3 cellular contexts compared by ENCODE assay signal in the genomic region with DNA sequence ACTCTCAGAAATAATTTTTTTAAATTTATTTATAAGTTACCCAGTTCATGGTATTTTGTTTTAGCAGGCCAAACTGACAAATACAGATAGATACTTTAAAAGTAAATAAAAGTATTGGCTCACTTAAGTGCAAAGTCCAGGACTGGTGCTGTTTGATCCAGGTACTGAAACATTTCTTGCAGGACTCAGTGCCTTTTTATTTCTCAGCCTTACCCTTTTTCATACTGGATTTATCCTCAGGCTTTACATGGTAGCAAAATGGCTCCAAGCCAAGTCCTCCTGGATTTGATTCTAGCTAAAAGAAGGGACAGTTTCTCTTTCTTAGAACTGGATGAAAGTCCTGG.
TF ChIP-seq lines count a peak whose summit lies in the region.

No MANE protein-coding gene starts in this region.

TF ChIP-seq in liver, 16 proteins besides CTCF, POLR2A, EP300 and RAD21:
- TF ChIP-seq REST (IDR thresholded peaks at IDR 0.05) (peak; percentile 52), HNF4A (conservative IDR thresholded peaks at IDR 0.05) (peak; percentile 83 to 90), HNF4G (IDR thresholded peaks at IDR 0.05) (peak; percentile 46), RXRA (IDR thresholded peaks at IDR 0.05) (peak in 1 of 2 donors; percentile 9), SP1 (IDR thresholded peaks at IDR 0.05) (peak; percentile 54), JUND (IDR thresholded peaks at IDR 0.05) (no peak), YY1 (IDR thresholded peaks at IDR 0.05) (peak; percentile 29), NR2F2 (IDR thresholded peaks at IDR 0.05) (no peak), FOXA2 (IDR thresholded peaks at IDR 0.05) (no peak)

TF ChIP-seq in HepG2, 621 proteins besides CTCF, POLR2A, EP300 and RAD21 (continued from another document):
- TF ChIP-seq MLXIP (CRISPR knock-in tag; IDR thresholded peaks at IDR 0.05; ENCODE audit: borderline replicate concordance), result no peak
- TF ChIP-seq, protein P1, sequence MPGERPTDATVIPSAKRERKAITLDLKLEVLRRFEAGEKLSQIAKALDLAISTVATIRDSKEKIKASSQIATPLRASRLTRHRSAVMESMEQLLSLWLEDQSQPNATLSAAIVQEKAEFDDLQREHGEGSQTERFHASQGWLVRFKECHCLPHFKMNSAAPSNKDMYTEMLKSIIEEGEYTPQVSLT (CRISPR knock-in tag; IDR thresholded peaks at IDR 0.05; ENCODE audit: borderline replicate concordance, low read depth), result no peak
- TF ChIP-seq ATF7 (IDR thresholded peaks at IDR 0.05), result no peak
- no peak for TF ChIP-seq ATF7 (CRISPR knock-in tag; IDR thresholded peaks at IDR 0.05)
- TF ChIP-seq RXRB (CRISPR knock-in tag; IDR thresholded peaks at IDR 0.05; ENCODE audit: borderline replicate concordance), result no peak
- TF ChIP-seq, protein P2, sequence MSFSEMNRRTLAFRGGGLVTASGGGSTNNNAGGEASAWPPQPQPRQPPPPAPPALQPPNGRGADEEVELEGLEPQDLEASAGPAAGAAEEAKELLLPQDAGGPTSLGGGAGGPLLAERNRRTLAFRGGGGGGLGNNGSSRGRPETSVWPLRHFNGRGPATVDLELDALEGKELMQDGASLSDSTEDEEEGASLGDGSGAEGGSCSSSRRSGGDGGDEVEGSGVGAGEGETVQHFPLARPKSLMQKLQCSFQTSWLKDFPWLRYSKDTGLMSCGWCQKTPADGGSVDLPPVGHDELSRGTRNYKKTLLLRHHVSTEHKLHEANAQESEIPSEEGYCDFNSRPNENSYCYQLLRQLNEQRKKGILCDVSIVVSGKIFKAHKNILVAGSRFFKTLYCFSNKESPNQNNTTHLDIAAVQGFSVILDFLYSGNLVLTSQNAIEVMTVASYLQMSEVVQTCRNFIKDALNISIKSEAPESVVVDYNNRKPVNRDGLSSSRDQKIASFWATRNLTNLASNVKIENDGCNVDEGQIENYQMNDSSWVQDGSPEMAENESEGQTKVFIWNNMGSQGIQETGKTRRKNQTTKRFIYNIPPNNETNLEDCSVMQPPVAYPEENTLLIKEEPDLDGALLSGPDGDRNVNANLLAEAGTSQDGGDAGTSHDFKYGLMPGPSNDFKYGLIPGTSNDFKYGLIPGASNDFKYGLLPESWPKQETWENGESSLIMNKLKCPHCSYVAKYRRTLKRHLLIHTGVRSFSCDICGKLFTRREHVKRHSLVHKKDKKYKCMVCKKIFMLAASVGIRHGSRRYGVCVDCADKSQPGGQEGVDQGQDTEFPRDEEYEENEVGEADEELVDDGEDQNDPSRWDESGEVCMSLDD (CRISPR knock-in tag; IDR thresholded peaks at IDR 0.05; ENCODE audit: borderline replicate concordance), result no peak
- TF ChIP-seq SOX6 (IDR thresholded peaks at IDR 0.05), result no peak
- no peak for TF ChIP-seq SOX6 (CRISPR knock-in tag; IDR thresholded peaks at IDR 0.05)
- no peak for TF ChIP-seq ZFY (CRISPR knock-in tag; IDR thresholded peaks at IDR 0.05)
- TF ChIP-seq, protein P3, sequence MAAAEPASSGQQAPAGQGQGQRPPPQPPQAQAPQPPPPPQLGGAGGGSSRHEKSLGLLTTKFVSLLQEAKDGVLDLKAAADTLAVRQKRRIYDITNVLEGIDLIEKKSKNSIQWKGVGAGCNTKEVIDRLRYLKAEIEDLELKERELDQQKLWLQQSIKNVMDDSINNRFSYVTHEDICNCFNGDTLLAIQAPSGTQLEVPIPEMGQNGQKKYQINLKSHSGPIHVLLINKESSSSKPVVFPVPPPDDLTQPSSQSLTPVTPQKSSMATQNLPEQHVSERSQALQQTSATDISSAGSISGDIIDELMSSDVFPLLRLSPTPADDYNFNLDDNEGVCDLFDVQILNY (CRISPR knock-in tag; conservative IDR thresholded peaks at IDR 0.05), result no peak
- TF ChIP-seq ZNF354B (CRISPR knock-in tag; IDR thresholded peaks at IDR 0.05), result no peak
- TF ChIP-seq YEATS2 (CRISPR knock-in tag; IDR thresholded peaks at IDR 0.05; ENCODE audit: borderline replicate concordance), result no peak
- TF ChIP-seq, protein P4, sequence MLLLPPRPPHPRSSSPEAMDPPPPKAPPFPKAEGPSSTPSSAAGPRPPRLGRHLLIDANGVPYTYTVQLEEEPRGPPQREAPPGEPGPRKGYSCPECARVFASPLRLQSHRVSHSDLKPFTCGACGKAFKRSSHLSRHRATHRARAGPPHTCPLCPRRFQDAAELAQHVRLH (CRISPR knock-in tag; IDR thresholded peaks at IDR 0.05; ENCODE audit: borderline replicate concordance, low read depth), result no peak
- no peak for TF ChIP-seq HNF4G (IDR thresholded peaks at IDR 0.05; ENCODE audit: borderline replicate concordance, low read depth, low read length)
- TF ChIP-seq HNF4G (CRISPR knock-in tag; IDR thresholded peaks at IDR 0.05; ENCODE audit: borderline replicate concordance, low read depth), result no peak
- TF ChIP-seq FOXJ3 (CRISPR knock-in tag; IDR thresholded peaks at IDR 0.05; ENCODE audit: borderline replicate concordance), result no peak
- TF ChIP-seq REL (CRISPR knock-in tag; conservative IDR thresholded peaks at IDR 0.05), result no peak

TF ChIP-seq in K562, 482 proteins besides CTCF, POLR2A, EP300 and RAD21 (continued from another document):
- TF ChIP-seq, protein P5, sequence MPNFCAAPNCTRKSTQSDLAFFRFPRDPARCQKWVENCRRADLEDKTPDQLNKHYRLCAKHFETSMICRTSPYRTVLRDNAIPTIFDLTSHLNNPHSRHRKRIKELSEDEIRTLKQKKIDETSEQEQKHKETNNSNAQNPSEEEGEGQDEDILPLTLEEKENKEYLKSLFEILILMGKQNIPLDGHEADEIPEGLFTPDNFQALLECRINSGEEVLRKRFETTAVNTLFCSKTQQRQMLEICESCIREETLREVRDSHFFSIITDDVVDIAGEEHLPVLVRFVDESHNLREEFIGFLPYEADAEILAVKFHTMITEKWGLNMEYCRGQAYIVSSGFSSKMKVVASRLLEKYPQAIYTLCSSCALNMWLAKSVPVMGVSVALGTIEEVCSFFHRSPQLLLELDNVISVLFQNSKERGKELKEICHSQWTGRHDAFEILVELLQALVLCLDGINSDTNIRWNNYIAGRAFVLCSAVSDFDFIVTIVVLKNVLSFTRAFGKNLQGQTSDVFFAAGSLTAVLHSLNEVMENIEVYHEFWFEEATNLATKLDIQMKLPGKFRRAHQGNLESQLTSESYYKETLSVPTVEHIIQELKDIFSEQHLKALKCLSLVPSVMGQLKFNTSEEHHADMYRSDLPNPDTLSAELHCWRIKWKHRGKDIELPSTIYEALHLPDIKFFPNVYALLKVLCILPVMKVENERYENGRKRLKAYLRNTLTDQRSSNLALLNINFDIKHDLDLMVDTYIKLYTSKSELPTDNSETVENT (CRISPR knock-in tag; IDR thresholded peaks at IDR 0.05), result no peak
- no peak for TF ChIP-seq RBBP5 (IDR thresholded peaks at IDR 0.05; ENCODE audit: borderline replicate concordance, insufficient read depth, low read length, poor library complexity, severe bottlenecking)
- TF ChIP-seq NRF1 (conservative IDR thresholded peaks at IDR 0.05 in 1 of 2, IDR thresholded peaks at IDR 0.05 in 1 of 2), result no peak
- no peak for TF ChIP-seq SMARCB1 (IDR thresholded peaks at IDR 0.05; ENCODE audit: insufficient read length, low read depth)
- no peak for TF ChIP-seq NFE2L1 (tag; IDR thresholded peaks at IDR 0.05; ENCODE audit: borderline replicate concordance, low read depth)
- no peak for TF ChIP-seq ZNF121 (CRISPR knock-in tag; conservative IDR thresholded peaks at IDR 0.05)
TF ChIP-seq in K562: peak in this region for 0.
